Comparison of ENCODE assay signal across 10 cellular contexts in genomic region chr14:89507926-89508460, GRCh38.
DNase-seq lines count a peak whose midpoint lies in the region; ATAC-seq and TF ChIP-seq lines count a peak whose summit lies in the region.
"Had no signal": no experiment of that assay in that cellular context is flagged by ENCODE, and none has a peak within 500 bp of the region (broad histone marks: within the 10 kb centered on the region; RNA-seq: fewer than 3 reads in every experiment).

No MANE protein-coding gene starts in this region.

- TF ChIP-seq CTCF in WTC11 (IDR thresholded peaks at IDR 0.05), result no peak
- TF ChIP-seq CTCF in fibroblast of the aortic adventitia (IDR thresholded peaks at IDR 0.05; ENCODE audit: insufficient read depth, low read length), result no peak
- TF ChIP-seq CTCF in gastrocnemius medialis (IDR thresholded peaks at IDR 0.05 in 4 of 5, conservative IDR thresholded peaks at IDR 0.05 in 1 of 5), result no peak

- no peaks in the 10 kb centered on the region for H3K27me3 Mint-ChIP-seq in activated T-cell treated with anti-CD3 and anti-CD28 coated beads, Interleukin-2, amount 50 U/mL, for 24 hours
- H3K27me3 Mint-ChIP-seq in WTC11 (ENCODE audit: low read depth), result no peaks in the 10 kb centered on the region; the same call in 1 of the 2 replicates
- no peaks in the 10 kb centered on the region for H3K27me3 Mint-ChIP-seq in stimulated activated memory B cell treated with anti-CD40 and anti-IgM and Interleukin-4, amounts not matched to agents 10 μg/mL and 1 μg/mL and 100 μg/mL, for 72 hours

- no peaks in the 10 kb centered on the region for H3K27me3 ChIP-seq in gastrocnemius medialis
- H3K27me3 ChIP-seq: upper lobe of right lung had no signal

- peaks cover 28% of the 10 kb centered on the region for H3K36me3 Mint-ChIP-seq in activated T-cell treated with anti-CD3 and anti-CD28 coated beads, Interleukin-2, amount 50 U/mL, for 24 hours (ENCODE audit: low read depth)
- H3K36me3 Mint-ChIP-seq in WTC11, result peaks cover 45% of the 10 kb centered on the region
- H3K36me3 Mint-ChIP-seq in stimulated activated memory B cell treated with anti-CD40 and anti-IgM and Interleukin-4, amounts not matched to agents 10 μg/mL and 1 μg/mL and 100 μg/mL, for 72 hours, result peaks cover 6% of the 10 kb centered on the region

- in situ Hi-C loops in gastrocnemius medialis (cut with MboI; ENCODE audit: low sequenced_read_pairs in 4 of 4), result no loop called here

- no peaks in the 10 kb centered on the region for H3K36me3 ChIP-seq in gastrocnemius medialis
- H3K36me3 ChIP-seq: upper lobe of right lung had no signal

- TF ChIP-seq POLR2A in gastrocnemius medialis (IDR thresholded peaks at IDR 0.05), result no peak

- H3K9me3 ChIP-seq in gastrocnemius medialis, result no peaks in the 10 kb centered on the region
- H3K9me3 ChIP-seq: upper lobe of right lung had no signal

- H3K27ac Mint-ChIP-seq in activated T-cell treated with anti-CD3 and anti-CD28 coated beads, Interleukin-2, amount 50 U/mL, for 24 hours, result peak overlapping the region; percentile 85
- peak overlapping the region; percentile 12; the same call in 1 of the 2 replicates for H3K27ac Mint-ChIP-seq in WTC11
- H3K27ac Mint-ChIP-seq in stimulated activated memory B cell treated with anti-CD40 and anti-IgM and Interleukin-4, amounts not matched to agents 10 μg/mL and 1 μg/mL and 100 μg/mL, for 72 hours, result peak overlapping the region; percentile 55

- intact Hi-C loops in gastrocnemius medialis (cut with DNase I; ENCODE audit: low total_unique reads), result no loop called here

- CTCF ChIA-PET in WTC11 (lab: Charles Lee), result no interaction called here

- H3K4me1 Mint-ChIP-seq in activated T-cell treated with anti-CD3 and anti-CD28 coated beads, Interleukin-2, amount 50 U/mL, for 24 hours (ENCODE audit: low read depth), result peaks cover 81% of the 10 kb centered on the region
- H3K4me1 Mint-ChIP-seq in WTC11, result peaks cover 56% of the 10 kb centered on the region
- peaks cover 73% of the 10 kb centered on the region for H3K4me1 Mint-ChIP-seq in stimulated activated memory B cell treated with anti-CD40 and anti-IgM and Interleukin-4, amounts not matched to agents 10 μg/mL and 1 μg/mL and 100 μg/mL, for 72 hours

- POLR2A ChIA-PET in WTC11 (lab: Charles Lee), result no interaction called here

- H3K9me3 Mint-ChIP-seq in activated T-cell treated with anti-CD3 and anti-CD28 coated beads, Interleukin-2, amount 50 U/mL, for 24 hours, result no peaks in the 10 kb centered on the region
- H3K9me3 Mint-ChIP-seq in WTC11, result peaks cover 19% of the 10 kb centered on the region; the same call in 1 of the 2 replicates
- no peaks in the 10 kb centered on the region for H3K9me3 Mint-ChIP-seq in stimulated activated memory B cell treated with anti-CD40 and anti-IgM and Interleukin-4, amounts not matched to agents 10 μg/mL and 1 μg/mL and 100 μg/mL, for 72 hours

- peaks cover 18 to 27% of the 10 kb centered on the region in 2 donors for H3K4me1 ChIP-seq in gastrocnemius medialis

- no peak overlapping the region for H3K27ac ChIP-seq in gastrocnemius medialis
- H3K27ac ChIP-seq: upper lobe of right lung had no signal

- H3K4me3 ChIP-seq in fibroblast of the aortic adventitia (ENCODE audit: low read depth, low read length) (no peak overlapping the region), gastrocnemius medialis (no peak overlapping the region)
- H3K4me3 ChIP-seq: upper lobe of right lung had no signal

- ATAC-seq in WTC11 (no peak), gastrocnemius medialis (no peak)
- ATAC-seq in stimulated activated memory B cell treated with anti-CD40 and anti-IgM and Interleukin-4, amounts not matched to agents 10 μg/mL and 1 μg/mL and 100 μg/mL, for 72 hours, result no peak
- ATAC-seq: upper lobe of right lung had no signal

- no peak for DNase-seq in activated T-cell treated with anti-CD3 and anti-CD28 coated beads, Interleukin-2, amount 50 U/mL, for 24 hours
- no peak for DNase-seq in activated T-cell treated with anti-CD3 and anti-CD28 coated beads, Interleukin-2, amount 50 U/mL, for 48 hours
- no peak for DNase-seq in WTC11 (ENCODE audit: low spot score)
- DNase-seq in fibroblast of the aortic adventitia (ENCODE audit: low read depth), result peak; percentile 54
- no peak for DNase-seq in NCI-H2029 treated with DMSO at 0.1 percent for 48 hours (lab: John Stamatoyannopoulos, UW)
- DNase-seq in COLO829 (ENCODE audit: low spot score), result no peak
- DNase-seq in gastrocnemius medialis, result no peak
- DNase-seq: Kasumi-1, upper lobe of right lung had no signal

- H3K4me3 Mint-ChIP-seq in activated T-cell treated with anti-CD3 and anti-CD28 coated beads, Interleukin-2, amount 50 U/mL, for 24 hours, result no peak overlapping the region
- no peak overlapping the region for H3K4me3 Mint-ChIP-seq in WTC11
- H3K4me3 Mint-ChIP-seq in stimulated activated memory B cell treated with anti-CD40 and anti-IgM and Interleukin-4, amounts not matched to agents 10 μg/mL and 1 μg/mL and 100 μg/mL, for 72 hours, result peak overlapping the region; percentile 31

TF ChIP-seq in WTC11, 78 proteins besides CTCF, POLR2A, EP300 and RAD21:
- TF ChIP-seq ESRRA (CRISPR knock-in tag; IDR thresholded peaks at IDR 0.05; ENCODE audit: borderline replicate concordance) (no peak), ERG (CRISPR knock-in tag; IDR thresholded peaks at IDR 0.05) (no peak), ZBTB43 (CRISPR knock-in tag; IDR thresholded peaks at IDR 0.05) (no peak), ATF3 (CRISPR knock-in tag; conservative IDR thresholded peaks at IDR 0.05) (no peak), PRRX2 (CRISPR knock-in tag; IDR thresholded peaks at IDR 0.05) (no peak), ETV6 (CRISPR knock-in tag; IDR thresholded peaks at IDR 0.05) (no peak), SP1 (CRISPR knock-in tag; conservative IDR thresholded peaks at IDR 0.05) (no peak), NFYB (CRISPR knock-in tag; conservative IDR thresholded peaks at IDR 0.05; ENCODE audit: low read depth) (no peak), EMX1 (CRISPR knock-in tag; IDR thresholded peaks at IDR 0.05) (no peak), E2F5 (CRISPR knock-in tag; IDR thresholded peaks at IDR 0.05) (no peak), GTF2I (CRISPR knock-in tag; conservative IDR thresholded peaks at IDR 0.05) (no peak), MXD4 (CRISPR knock-in tag; IDR thresholded peaks at IDR 0.05; ENCODE audit: borderline replicate concordance) (no peak)

Comparison
In these comparisons a context has a peak if more than half of its experiments do, and no peak if none do; other contexts are left out.
1. H3K27ac Mint-ChIP-seq: peak in every context shown above with its lines; median percentile 85 in activated T-cell treated with anti-CD3 and anti-CD28 coated beads, Interleukin-2, amount 50 U/mL, for 24 hours; 55 in stimulated activated memory B cell treated with anti-CD40 and anti-IgM and Interleukin-4, amounts not matched to agents 10 μg/mL and 1 μg/mL and 100 μg/mL, for 72 hours; 12 in WTC11.